Comparison of ENCODE assay signal across 9 cellular contexts in genomic region chr17:42277342-42277712, GRCh38. TPM values are rescaled to one million over a fixed set of nuclear protein-coding genes. Genes with fewer than 3 reads are reported as not detected.
A peak's percentile ranks its signal among the peaks of the same experiment; 100 is the strongest.
DNase-seq lines count a peak whose midpoint lies in the region; ATAC-seq and TF ChIP-seq lines count a peak whose summit lies in the region.
"Had no signal": no experiment of that assay in that cellular context is flagged by ENCODE, and none has a peak within 500 bp of the region (broad histone marks: within the 10 kb centered on the region; RNA-seq: fewer than 3 reads in every experiment).

No MANE protein-coding gene starts in this region.

- peak overlapping the region; percentile 79 to 90 (median 85) for H3K4me3 Mint-ChIP-seq in nephron

- H3K27ac ChIP-seq in HUES64 (ENCODE audit: low read depth, low read length) (no peak overlapping the region; the same call in 1 of the 2 replicates), mammary epithelial cell (ENCODE audit: insufficient read depth, low read depth, low read length) (no peak overlapping the region)

- H3K4me3 ChIP-seq in BE2C (ENCODE audit: low read depth, low read length) (peak overlapping the region; percentile 85), HUES64 (ENCODE audit: low read length) (peak overlapping the region; percentile 61), mammary epithelial cell (replicated peaks in 1 of 3; ENCODE audit: insufficient read depth in 1 of 3, low read depth in 2 of 3, low read length in 3 of 3) (no peak overlapping the region)

- CTCF ChIA-PET in mammary epithelial cell (lab: Charles Lee; ENCODE audit: low non-redundant PET), result no interaction called here

- H3K27ac Mint-ChIP-seq in nephron, result peak overlapping the region; percentile 78 to 94 (median 90)

- H3K27me3 ChIP-seq in BE2C (no peaks in the 10 kb centered on the region), HUES64 (ENCODE audit: insufficient read depth, low read length) (no peaks in the 10 kb centered on the region), mammary epithelial cell (ENCODE audit: insufficient read depth, low read length) (no peaks in the 10 kb centered on the region)

- peak overlapping the region; percentile 98 for H3K4me2 ChIP-seq in mammary epithelial cell (ENCODE audit: insufficient read depth, low read depth, low read length)

- H3K4me1 Mint-ChIP-seq in nephron, result peaks cover 34% of the 10 kb centered on the region

- H3K79me2 ChIP-seq in mammary epithelial cell (ENCODE audit: insufficient read depth, low read length), result peaks cover 36% of the 10 kb centered on the region

- dilution Hi-C loops in mammary epithelial cell (cut with HindIII; ENCODE audit: low sequenced_read_pairs), result loop anchor here (10.0 kb wide), 1 partner anchor 73 kb away; no protein-coding TSS in a partner anchor

- peaks cover 3% of the 10 kb centered on the region for H3K4me1 ChIP-seq in BE2C
- H3K4me1 ChIP-seq in HUES64 (ENCODE audit: insufficient read depth, low read length), result peaks cover 32% of the 10 kb centered on the region
- H3K4me1 ChIP-seq in mammary epithelial cell (ENCODE audit: insufficient read depth, low read length), result peaks cover 15% of the 10 kb centered on the region

- no peak for ATAC-seq in GM21723 (IDR thresholded peaks at IDR 0.05; ENCODE audit: unreplicated experiment)
- ATAC-seq in HG03460 (IDR thresholded peaks at IDR 0.05; ENCODE audit: unreplicated experiment), result no peak

- H4K20me1 ChIP-seq in mammary epithelial cell (ENCODE audit: insufficient read depth, low read length), result no peaks in the 10 kb centered on the region

- WGBS in HUES64, result 62% methylated on average over 6 of the region's 6 CpGs
- WGBS in mammary epithelial cell (ENCODE audit: low coverage, missing lambda C conversion rate), result 62% methylated on average over 6 of the region's 6 CpGs

- H3K9ac ChIP-seq in HUES64 (ENCODE audit: low read depth, low read length), result no peak overlapping the region
- H3K9ac ChIP-seq in mammary epithelial cell (ENCODE audit: insufficient read depth, low read length), result no peak overlapping the region

- intact Hi-C loops in mammary epithelial cell (cut with micrococcal nuclease), result no loop called here

- H3K36me3 Mint-ChIP-seq in nephron (ENCODE audit: low read depth), result no peaks in the 10 kb centered on the region

- H3K27me3 Mint-ChIP-seq in nephron (ENCODE audit: low read depth), result no peaks in the 10 kb centered on the region

- in situ Hi-C loops in mammary epithelial cell (cut with MboI; ENCODE audit: low sequenced_read_pairs in 2 of 2), result no loop called here

- no TSS peak for BruUV-seq in mammary epithelial cell (replicated peaks; lab: Mats Ljungman, UMichigan)

- TF ChIP-seq CTCF in BE2C (IDR thresholded peaks at IDR 0.05; ENCODE audit: low read depth, low read length) (no peak), mammary epithelial cell (conservative IDR thresholded peaks at IDR 0.05 in 1 of 2, IDR thresholded peaks at IDR 0.05 in 1 of 2; ENCODE audit: extremely low read depth in 1 of 2, insufficient read depth in 1 of 2, low read depth in 1 of 2, low read length in 2 of 2) (no peak), nephron (IDR thresholded peaks at IDR 0.05; ENCODE audit: unreplicated experiment in 3 of 3) (no peak)

- peak overlapping the region; percentile 98 for H2AFZ ChIP-seq in mammary epithelial cell (ENCODE audit: low read depth, low read length)

- no peaks in the 10 kb centered on the region for H3K9me3 ChIP-seq in BE2C
- H3K9me3 ChIP-seq in HUES64 (ENCODE audit: insufficient read depth, low read depth, low read length), result no peaks in the 10 kb centered on the region
- no peaks in the 10 kb centered on the region for H3K9me3 ChIP-seq in mammary epithelial cell (replicated peaks; ENCODE audit: insufficient read depth, low read length)

- H3K9me3 Mint-ChIP-seq in nephron, result no peaks in the 10 kb centered on the region

- DNase-seq in BE2C, result no peak
- no peak for DNase-seq in mammary epithelial cell
- DNase-seq in SK-N-DZ (ENCODE audit: low spot score), result no peak
- DNase-seq in NCI-H1436 (lab: John Stamatoyannopoulos, UW), result no peak
- DNase-seq: NCI-H510A treated with DMSO at 0.1 percent for 48 hours had no signal

- no peaks in the 10 kb centered on the region for H3K36me3 ChIP-seq in BE2C
- no peaks in the 10 kb centered on the region for H3K36me3 ChIP-seq in HUES64 (ENCODE audit: insufficient read depth, low read length)
- no peaks in the 10 kb centered on the region for H3K36me3 ChIP-seq in mammary epithelial cell (ENCODE audit: insufficient read depth, low read length)

RNA-seq across cellular contexts. Expression of gene STAT5B, which starts 1.1 kb away (rescaled TPM):
- polyA plus RNA-seq in BE2C (2012; ENCODE audit: insufficient read depth, insufficient read length, low read depth), result 19.0 TPM
- polyA plus RNA-seq in HUES64 (2013, experiment 1 of 2), result 23.0 TPM
- polyA plus RNA-seq in HUES64 (2013, experiment 2 of 2), result 27.8 TPM
- total RNA-seq in mammary epithelial cell, result 10 to 100 TPM; 20.0 to 20.5 TPM
- polyA plus RNA-seq in mammary epithelial cell, result 13.3 TPM
- polyA minus RNA-seq in mammary epithelial cell, result 82.6 TPM
- 25.5 and 36.7 TPM in 2 replicates for polyA plus RNA-seq in SK-N-DZ (2014; cell fraction: cytosol; rRNA removed)
- polyA plus RNA-seq in SK-N-DZ (2014; cell fraction: nucleus; rRNA removed), result 72.8 and 97.3 TPM in 2 replicates

RNA-seq across cellular contexts. Expression of gene STAT5A, which starts 11.0 kb away (rescaled TPM):
- polyA plus RNA-seq in BE2C (2012; ENCODE audit: insufficient read depth, insufficient read length, low read depth), result 11.8 TPM
- polyA plus RNA-seq in HUES64 (2013, experiment 1 of 2), result 2.1 TPM
- polyA plus RNA-seq in HUES64 (2013, experiment 2 of 2), result 5.0 TPM
- 10 to 100 TPM in 1 of 2 donors, 1 to 10 TPM in 1; 1.7 to 10.5 TPM for total RNA-seq in mammary epithelial cell
- polyA plus RNA-seq in mammary epithelial cell, result 1.2 TPM
- polyA minus RNA-seq in mammary epithelial cell, result 5.2 TPM
- 10.1 and 12.0 TPM in 2 replicates for polyA plus RNA-seq in SK-N-DZ (2014; cell fraction: cytosol; rRNA removed)
- polyA plus RNA-seq in SK-N-DZ (2014; cell fraction: nucleus; rRNA removed), result 13.6 and 19.3 TPM in 2 replicates

Comparison
In these comparisons a context has a peak if more than half of its experiments do, and no peak if none do; other contexts are left out.
1. H3K4me3 ChIP-seq: peak in BE2C (single experiment) and HUES64 (single experiment); none in mammary epithelial cell (0 of 3).